In the genomic region with DNA sequence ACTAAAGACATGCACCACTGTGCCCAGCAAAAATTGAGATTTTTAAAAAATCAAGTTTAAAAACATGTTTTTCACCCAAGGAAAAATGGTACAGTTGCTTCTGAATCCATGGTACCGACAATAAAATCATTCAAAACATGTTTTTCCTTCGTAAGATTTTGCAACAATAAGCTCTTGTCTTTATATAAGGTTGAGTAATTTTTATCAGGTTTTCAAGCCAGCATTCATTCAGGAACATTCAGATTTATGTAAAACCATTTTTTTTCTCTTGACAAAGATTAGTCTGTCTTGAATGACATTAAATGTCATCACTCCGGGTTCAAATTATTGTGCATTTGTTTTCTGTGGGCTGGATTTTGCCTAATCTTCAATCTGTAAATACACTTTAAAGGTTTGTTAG, we compare ENCODE assay signal across 28 cellular contexts.
"Had no signal": no experiment of that assay in that cellular context is flagged by ENCODE, and none has a peak within 500 bp of the region (broad histone marks: within the 10 kb centered on the region; RNA-seq: fewer than 3 reads in every experiment).

No MANE protein-coding gene starts in this region.

- H3K4me1 ChIP-seq: adrenal gland, breast epithelium, colonic mucosa, esophagus squamous epithelium, heart left ventricle had no signal

- H3K36me3 ChIP-seq: adrenal gland, breast epithelium, cardiac muscle cell, colonic mucosa, esophagus squamous epithelium, heart left ventricle had no signal

- DNase-seq: activated CD4-positive, alpha-beta memory T cell treated with anti-CD3 and anti-CD28 coated beads for 36 hours; activated CD4-positive, alpha-beta T cell treated with anti-CD3 and anti-CD28 coated beads for 36 hours; activated CD4-positive, alpha-beta T cell treated with anti-CD3 and anti-CD28 coated beads, Interleukin-2, amount 10 ng/mL, durations not matched to agents 24 days and 14 days; activated CD4-positive, CD25-positive, alpha-beta regulatory T cell; activated CD4-positive, CD25-positive, alpha-beta regulatory T cell treated with anti-CD3 and anti-CD28 coated beads, Interleukin-2, amount 50 U/mL, for 72 hours; activated CD8-positive, alpha-beta memory T cell treated with anti-CD3 and anti-CD28 coated beads, Interleukin-2, amount 10 ng/mL, durations not matched to agents 7 days and 5 days; activated CD8-positive, alpha-beta memory T cell treated with anti-CD3 and anti-CD28 coated beads, Interleukin-2, amount 50 U/mL, for 4 hours; activated CD8-positive, alpha-beta T cell treated with anti-CD3 and anti-CD28 coated beads, Interleukin-2, amount 10 ng/mL, durations not matched to agents 7 days and 5 days; activated effector memory CD4-positive, alpha-beta T cell treated with anti-CD3 and anti-CD28 coated beads, Interleukin-2, amount 50 U/mL, for 16 hours; activated naive CD4-positive, alpha-beta T cell treated with anti-CD3 and anti-CD28 coated beads for 36 hours; activated naive CD8-positive, alpha-beta T cell treated with anti-CD3 and anti-CD28 coated beads for 36 hours; activated naive CD8-positive, alpha-beta T cell treated with anti-CD3 and anti-CD28 coated beads, Interleukin-2, amount 50 U/mL, for 24 hours; activated T-cell treated with anti-CD3 and anti-CD28 coated beads, Interleukin-2, amount 50 U/mL, for 1 hour; activated T-cell treated with anti-CD3 and anti-CD28 coated beads, Interleukin-2, amount 50 U/mL, for 48 hours; adrenal gland; amygdala; aorta; central memory CD4-positive, alpha-beta T cell; cerebellar nuclear complex; colonic mucosa; effector CD8-positive, alpha-beta T cell; esophagus squamous epithelium; glutamatergic neuron; heart left ventricle; T-helper 2 cell had no signal

- H3K4me3 ChIP-seq: adrenal gland, breast epithelium, cardiac muscle cell, colonic mucosa, esophagus squamous epithelium, heart left ventricle had no signal

- H3K9me3 ChIP-seq: colonic mucosa, esophagus squamous epithelium had no signal

- H3K27ac ChIP-seq: adrenal gland, breast epithelium, cardiac muscle cell, colonic mucosa, epithelial cell of prostate, esophagus squamous epithelium, heart left ventricle had no signal

- H3K27me3 ChIP-seq: adrenal gland, breast epithelium, cardiac muscle cell, colonic mucosa, esophagus squamous epithelium, heart left ventricle had no signal
